19 cellular contexts compared by ENCODE assay signal in genomic region chr12:114846771-114847170, GRCh38.
"Had no signal": no experiment of that assay in that cellular context is flagged by ENCODE, and none has a peak within 500 bp of the region (broad histone marks: within the 10 kb centered on the region; RNA-seq: fewer than 3 reads in every experiment).

No MANE protein-coding gene starts in this region.

- H3K36me3 Mint-ChIP-seq: IgD-negative memory B cell had no signal

- H3K27me3 Mint-ChIP-seq: IgD-negative memory B cell had no signal

- H3K27ac Mint-ChIP-seq: IgD-negative memory B cell had no signal

- ATAC-seq: K562, Panc1 had no signal

- DNase-seq: Kasumi-1, MM.1S, NCI-H1092 treated with DMSO at 0.1 percent for 48 hours, NCI-H1436, NCI-H187, NCI-H2029, NCI-H2081 treated with DMSO at 0.1 percent for 48 hours, NCI-H2171, NCI-H226, NCI-H446, NCI-H510A, NCI-H524 treated with DMSO at 0.1 percent for 48 hours, NCI-H69, NCI-H774, SHP77, SK-N-SH had no signal

- H3K4me3 Mint-ChIP-seq: IgD-negative memory B cell had no signal

- H3K4me1 Mint-ChIP-seq: IgD-negative memory B cell had no signal
